Comparison of ENCODE assay signal across 8 cellular contexts in the genomic region with DNA sequence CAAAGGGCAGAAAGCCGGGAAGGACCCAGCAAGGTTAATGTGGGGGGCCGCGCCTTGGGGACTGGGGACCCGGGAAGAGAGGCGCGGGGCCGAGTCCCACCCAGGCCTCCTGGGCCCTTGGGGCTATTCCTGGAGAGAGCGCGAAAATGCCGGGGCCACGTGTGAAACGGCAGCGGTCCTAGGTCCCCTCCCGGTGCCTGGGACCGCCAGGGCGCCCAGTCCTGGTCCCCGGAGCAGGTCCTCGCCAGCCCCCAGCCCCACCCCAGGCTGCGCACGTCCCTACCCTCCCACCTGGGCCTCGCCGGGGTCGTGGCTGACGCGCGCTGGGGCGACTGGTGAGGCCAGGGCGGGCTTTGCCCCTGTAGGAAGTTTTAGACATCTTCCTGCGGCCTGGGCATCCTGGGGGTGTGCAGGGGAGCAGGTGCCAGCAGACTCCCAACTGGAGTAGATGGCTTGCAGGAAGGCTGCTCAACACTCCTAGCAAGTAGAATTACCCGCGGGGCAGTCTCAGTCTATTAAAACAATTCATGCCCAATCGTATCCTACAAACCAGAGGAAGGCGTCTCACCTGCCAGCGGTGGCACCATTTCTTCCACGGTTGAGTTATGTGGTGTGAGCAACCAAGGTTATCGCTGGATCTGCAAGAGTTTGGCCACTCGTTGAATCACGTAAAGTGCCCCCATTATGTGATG. TPM values are rescaled to one million over a fixed set of nuclear protein-coding genes. Genes with fewer than 3 reads are reported as not detected.
A peak's percentile ranks its signal among the peaks of the same experiment; 100 is the strongest.
DNase-seq lines count a peak whose midpoint lies in the region; ATAC-seq and TF ChIP-seq lines count a peak whose summit lies in the region.

No MANE protein-coding gene starts in this region.

- no peak for ATAC-seq in CD8-positive, alpha-beta T cell
- no peak for ATAC-seq in HG02798 (IDR thresholded peaks at IDR 0.05; ENCODE audit: poor library complexity, unreplicated experiment)

- POLR2A ChIA-PET in CD8-positive, alpha-beta T cell (lab: Charles Lee), result no interaction called here

- H3K27ac Mint-ChIP-seq in CD8-positive, alpha-beta T cell, result no peak overlapping the region

- peaks cover 9% of the 10 kb centered on the region for H3K79me2 ChIP-seq in osteoblast (ENCODE audit: insufficient read depth, low read length)

- CTCF ChIA-PET in CD8-positive, alpha-beta T cell (lab: Charles Lee), result no interaction called here

- peak overlapping the region; percentile 96 for H2AFZ ChIP-seq in osteoblast (ENCODE audit: low read length)

- H3K4me3 Mint-ChIP-seq in CD8-positive, alpha-beta T cell, result peak overlapping the region; percentile 88

- no peak for TF ChIP-seq CTCF in CD8-positive, alpha-beta T cell (IDR thresholded peaks at IDR 0.05)
- no peak for TF ChIP-seq CTCF in HFF-Myc (IDR thresholded peaks at IDR 0.05; ENCODE audit: low read depth, low read length, missing control alignments)
- no peak for TF ChIP-seq CTCF in fibroblast of the aortic adventitia (IDR thresholded peaks at IDR 0.05; ENCODE audit: insufficient read depth, low read length)
- no peak for TF ChIP-seq CTCF in osteoblast (IDR thresholded peaks at IDR 0.05; ENCODE audit: extremely low read depth, low read depth, low read length)

- peaks cover 13% of the 10 kb centered on the region for H3K4me1 ChIP-seq in CD8-positive, alpha-beta T cell (ENCODE audit: insufficient read depth, low read length)
- H3K4me1 ChIP-seq in osteoblast (ENCODE audit: insufficient read depth, low read length), result peaks cover 6% of the 10 kb centered on the region

- no peak overlapping the region for H3K27ac ChIP-seq in CD8-positive, alpha-beta T cell (ENCODE audit: low read depth, low read length)
- H3K27ac ChIP-seq in osteoblast (ENCODE audit: low read depth, low read length), result peak overlapping the region; percentile 71

- H3K9me3 Mint-ChIP-seq in CD8-positive, alpha-beta T cell, result no peaks in the 10 kb centered on the region

- H4K20me1 ChIP-seq in osteoblast (ENCODE audit: insufficient read depth, low read length), result no peaks in the 10 kb centered on the region

- H3K27me3 ChIP-seq in CD8-positive, alpha-beta T cell (ENCODE audit: insufficient read depth, low read length), result no peaks in the 10 kb centered on the region
- H3K27me3 ChIP-seq in osteoblast (ENCODE audit: insufficient read depth, low read length), result no peaks in the 10 kb centered on the region

- peaks cover 8% of the 10 kb centered on the region for H3K27me3 Mint-ChIP-seq in CD8-positive, alpha-beta T cell (ENCODE audit: low read depth)

- intact Hi-C loops in CD8-positive, alpha-beta T cell (cut with DNase I, micrococcal nuclease), result loop anchor here in 1 of 2 experiments (5.0 kb wide), 1 partner anchor 48 kb away; no protein-coding TSS in a partner anchor

- H3K4me1 Mint-ChIP-seq in CD8-positive, alpha-beta T cell (ENCODE audit: low read depth), result peaks cover 13% of the 10 kb centered on the region

- H3K36me3 Mint-ChIP-seq in CD8-positive, alpha-beta T cell, result no peaks in the 10 kb centered on the region

- no peaks in the 10 kb centered on the region for H3K36me3 ChIP-seq in CD8-positive, alpha-beta T cell (ENCODE audit: insufficient read depth, low read length)
- no peaks in the 10 kb centered on the region for H3K36me3 ChIP-seq in osteoblast (ENCODE audit: insufficient read depth, low read length)

- H3K4me2 ChIP-seq in osteoblast (ENCODE audit: insufficient read depth, low read length), result peak overlapping the region; percentile 85

- no peaks in the 10 kb centered on the region for H3K9me3 ChIP-seq in CD8-positive, alpha-beta T cell (ENCODE audit: low read length)
- H3K9me3 ChIP-seq in osteoblast (ENCODE audit: low read depth, low read length), result no peaks in the 10 kb centered on the region

- DNase-seq in CD8-positive, alpha-beta T cell, result no peak
- DNase-seq in HFF-Myc (ENCODE audit: extremely low read depth, low read depth), result no peak
- DNase-seq in activated CD4-positive, alpha-beta T cell treated with anti-CD3 and anti-CD28 coated beads, Interleukin-2, amount 50 U/mL, for 48 hours, result peak; percentile 20 to 25
- DNase-seq in fibroblast of the aortic adventitia (ENCODE audit: low read depth), result no peak
- DNase-seq in osteoblast (ENCODE audit: insufficient read length, low spot score, missing footprints), result no peak
- no peak for DNase-seq in hippocampal formation (lab: John Stamatoyannopoulos, UW)
- DNase-seq in middle frontal gyrus (ENCODE audit: extremely low spot score, low spot score), result no peak

- peak overlapping the region; percentile 59 for H3K4me3 ChIP-seq in CD8-positive, alpha-beta T cell (ENCODE audit: low read depth, low read length)
- H3K4me3 ChIP-seq in HFF-Myc (replicated peaks; ENCODE audit: low read depth, low read length) (peak overlapping the region; percentile 68), fibroblast of the aortic adventitia (ENCODE audit: low read depth, low read length) (peak overlapping the region; percentile 79), osteoblast (ENCODE audit: insufficient read depth, low read length) (peak overlapping the region; percentile 90)

RNA-seq across cellular contexts. Expression of a gene that starts 0.8 kb away (rescaled TPM):
- total RNA-seq in CD8-positive, alpha-beta T cell, result under 1 TPM; 0.24 to 0.86 TPM
- 4.7 and 22.5 TPM in 2 replicates for total RNA-seq in fibroblast of the aortic adventitia (ENCODE audit: low replicate concordance)
- total RNA-seq in osteoblast, result 7.7 and 10.5 TPM in 2 replicates

Comparison
In these comparisons a context has a peak if more than half of its experiments do, and no peak if none do; other contexts are left out.
1. DNase-seq: peak in activated CD4-positive, alpha-beta T cell treated with anti-CD3 and anti-CD28 coated beads, Interleukin-2, amount 50 U/mL, for 48 hours (2 of 2); none in CD8-positive, alpha-beta T cell (0 of 7), HFF-Myc (single experiment), fibroblast of the aortic adventitia (single experiment), osteoblast (single experiment), hippocampal formation (0 of 2) and middle frontal gyrus (single experiment).
2. Peak in every context shown above with its lines, with median percentiles within 50 percentile points of each other: H3K4me3 ChIP-seq.